In the genomic region with DNA sequence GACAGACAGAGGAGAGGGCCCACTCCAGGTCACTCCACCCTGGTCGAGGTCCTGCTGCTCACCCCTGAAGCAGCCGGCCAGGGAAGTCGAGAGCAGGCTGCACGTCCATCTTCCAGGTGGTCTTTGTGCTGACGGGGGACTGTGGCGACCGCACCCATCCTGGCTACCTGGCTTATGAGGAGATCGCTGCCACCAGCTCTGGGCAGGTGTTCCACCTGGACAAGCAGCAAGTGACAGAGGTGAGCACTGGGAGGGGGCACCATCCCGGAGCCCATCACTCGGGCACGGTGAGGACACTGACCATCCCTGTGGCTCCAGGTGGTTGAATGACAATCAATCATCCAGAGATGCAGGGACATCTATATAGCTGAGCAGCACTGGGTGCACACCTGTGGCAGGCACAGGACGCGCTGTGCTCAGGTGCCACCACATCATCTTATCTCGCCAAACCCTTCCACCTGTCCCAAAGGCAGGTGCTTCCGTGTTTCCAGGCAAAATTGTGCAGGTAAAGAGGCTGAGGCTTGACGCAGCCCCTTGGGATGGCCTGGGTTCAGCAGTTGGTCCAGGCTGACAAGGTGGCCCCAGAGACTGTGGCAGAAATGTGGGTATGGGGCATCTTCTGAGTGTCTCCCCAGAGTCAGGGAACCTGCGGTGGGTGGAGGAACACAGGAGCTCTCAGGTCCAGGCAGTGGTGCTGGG, we compare ENCODE assay signal across 22 cellular contexts. TPM values are rescaled to one million over a fixed set of nuclear protein-coding genes. Genes with fewer than 3 reads are reported as not detected.
A peak's percentile ranks its signal among the peaks of the same experiment; 100 is the strongest.
DNase-seq lines count a peak whose midpoint lies in the region; ATAC-seq and TF ChIP-seq lines count a peak whose summit lies in the region.
"Had no signal": no experiment of that assay in that cellular context is flagged by ENCODE, and none has a peak within 500 bp of the region (broad histone marks: within the 10 kb centered on the region; RNA-seq: fewer than 3 reads in every experiment).

No MANE protein-coding gene starts in this region.

- H3K36me3 Mint-ChIP-seq in activated T-helper 17 cell treated with anti-CD3 and anti-CD28 coated beads, Interleukin-2, amount 50 U/mL, for 72 hours (ENCODE audit: low read depth): no peaks in the 10 kb centered on the region
- H3K36me3 Mint-ChIP-seq: CD4-positive, CD25-positive, alpha-beta regulatory T cell had no signal

- H3K4me3 ChIP-seq in heart right ventricle: no peak overlapping the region
- H3K4me3 ChIP-seq in esophagus squamous epithelium: no peak overlapping the region
- no peak overlapping the region for H3K4me3 ChIP-seq in muscle layer of colon (ENCODE audit: low read depth in 1 of 2, low read length in 2 of 2)
- no peak overlapping the region for H3K4me3 ChIP-seq in transverse colon
- no peak overlapping the region for H3K4me3 ChIP-seq in A673 (ENCODE audit: low read depth, low read length, poor library complexity, severe bottlenecking)
- H3K4me3 ChIP-seq: HAP-1, MG63, PC-9 had no signal

- TF ChIP-seq POLR2A in esophagus squamous epithelium (IDR thresholded peaks at IDR 0.05) (no peak), transverse colon (IDR thresholded peaks at IDR 0.05) (no peak)

- in situ Hi-C loops in transverse colon (cut with MboI; ENCODE audit: low pct_ligation_motif_present in 1 of 4, low pct_unique_long_range_greater_than_20kb in 1 of 4, low sequenced_read_pairs in 3 of 4): no loop called here

- H3K9ac ChIP-seq in muscle layer of colon (ENCODE audit: low read length): no peak overlapping the region

- H3K4me1 ChIP-seq in heart right ventricle (peaks cover 5 to 77% (median 25%) of the 10 kb centered on the region in 9 donors), esophagus squamous epithelium (peaks cover 0 to 41% (median 12%) of the 10 kb centered on the region in 3 donors), muscle layer of colon (ENCODE audit: insufficient read depth, low read length) (peaks cover 73% of the 10 kb centered on the region), transverse colon (peaks cover 8 to 38% (median 15%) of the 10 kb centered on the region in 4 donors), A673 (ENCODE audit: insufficient read depth, low read length, poor library complexity, severe bottlenecking) (peaks cover 6% of the 10 kb centered on the region)
- H3K4me1 ChIP-seq: Caco-2, HAP-1 had no signal

- no peak for TF ChIP-seq CTCF in heart right ventricle (IDR thresholded peaks at IDR 0.05)
- no peak for TF ChIP-seq CTCF in esophagus squamous epithelium (IDR thresholded peaks at IDR 0.05)
- no peak for TF ChIP-seq CTCF in transverse colon (IDR thresholded peaks at IDR 0.05)
- TF ChIP-seq CTCF in A673 (conservative IDR thresholded peaks at IDR 0.05; ENCODE audit: low read depth, low read length): no peak

- intact Hi-C loops in heart right ventricle (cut with DNase I) (no loop called here), Right ventricle myocardium inferior (cut with DNase I) (no loop called here), esophagus squamous epithelium (cut with DNase I) (no loop called here), transverse colon (cut with DNase I; ENCODE audit: low total_unique reads) (no loop called here), A673 (cut with micrococcal nuclease; ENCODE audit: unreplicated experiment) (no loop called here)

- peaks cover 0 to 38% (median 18%) of the 10 kb centered on the region in 7 donors for H3K27me3 ChIP-seq in heart right ventricle
- peaks cover 0 to 67% (median 0%) of the 10 kb centered on the region in 4 donors for H3K27me3 ChIP-seq in esophagus squamous epithelium
- H3K27me3 ChIP-seq in muscle layer of colon (ENCODE audit: control insufficient read depth in 1 of 2, insufficient read depth in 2 of 2, low read length in 2 of 2): no peaks in the 10 kb centered on the region
- peaks cover 22% of the 10 kb centered on the region for H3K27me3 ChIP-seq in transverse colon
- H3K27me3 ChIP-seq in A673 (replicated peaks; ENCODE audit: insufficient read depth, low read depth, low read length, poor library complexity): peaks cover 19% of the 10 kb centered on the region

- 89 to 91% methylated on average over 17 of the region's 17 CpGs for WGBS in heart right ventricle, 2 donors
- 60 to 84% methylated on average over 1 to 10 of the region's 17 CpGs for WGBS in esophagus squamous epithelium, 2 donors
- WGBS in transverse colon (ENCODE audit: low coverage in 1 of 2), 2 donors: 81% methylated on average over 15 of the region's 17 CpGs; no CpG with 5 or more reads in 1 of the 2 donors

- no TSS peak for BruUV-seq in A673 (replicated peaks; lab: Mats Ljungman, UMichigan)

- H3K27ac Mint-ChIP-seq in activated T-helper 17 cell treated with anti-CD3 and anti-CD28 coated beads, Interleukin-2, amount 50 U/mL, for 72 hours: no peak overlapping the region
- H3K27ac Mint-ChIP-seq: B cell; CD4-positive, CD25-positive, alpha-beta regulatory T cell had no signal

- TF ChIP-seq EP300 in transverse colon (IDR thresholded peaks at IDR 0.05; ENCODE audit: low read depth): no peak

- H3K9me3 Mint-ChIP-seq in activated T-helper 17 cell treated with anti-CD3 and anti-CD28 coated beads, Interleukin-2, amount 50 U/mL, for 72 hours: no peaks in the 10 kb centered on the region
- H3K9me3 Mint-ChIP-seq: CD4-positive, CD25-positive, alpha-beta regulatory T cell had no signal

- H3K27ac ChIP-seq in heart right ventricle (peak overlapping the region in 8 of 10 donors; percentile 50 to 87 (median 76)), esophagus squamous epithelium (peak overlapping the region in 3 of 4 donors; percentile 32 to 58 (median 47)), muscle layer of colon (ENCODE audit: low read depth, low read length) (peak overlapping the region; percentile 59), transverse colon (peak overlapping the region; percentile 60 to 89 (median 78)), A673 (ENCODE audit: low read depth, low read length, poor library complexity, severe bottlenecking) (no peak overlapping the region)
- H3K27ac ChIP-seq: PC-9, RWPE1 had no signal

- H3K9me3 ChIP-seq in heart right ventricle (no peaks in the 10 kb centered on the region), esophagus squamous epithelium (no peaks in the 10 kb centered on the region), muscle layer of colon (ENCODE audit: low read length) (no peaks in the 10 kb centered on the region), transverse colon (no peaks in the 10 kb centered on the region), A673 (ENCODE audit: low read depth, low read length, poor library complexity, severe bottlenecking) (no peaks in the 10 kb centered on the region)
- H3K9me3 ChIP-seq: Caco-2, HAP-1, MG63 had no signal

- no peaks in the 10 kb centered on the region for H3K4me1 Mint-ChIP-seq in activated T-helper 17 cell treated with anti-CD3 and anti-CD28 coated beads, Interleukin-2, amount 50 U/mL, for 72 hours
- H3K4me1 Mint-ChIP-seq: B cell; CD4-positive, CD25-positive, alpha-beta regulatory T cell had no signal

- DNase-seq in heart right ventricle: no peak
- no peak for DNase-seq in Right ventricle myocardium inferior (ENCODE audit: missing footprints)
- DNase-seq in esophagus squamous epithelium (lab: John Stamatoyannopoulos, UW): no peak
- DNase-seq in transverse colon: no peak
- no peak for DNase-seq in A673 (ENCODE audit: low spot score)
- DNase-seq: 8988T; Caco-2; CD4-positive, CD25-positive, alpha-beta regulatory T cell; Kasumi-1; MG63; NCI-H1048; NCI-H1436; NCI-H1930; NCI-H226; NCI-H524 treated with DMSO at 0.1 percent for 48 hours; PC-9 had no signal

- H3K36me3 ChIP-seq in heart right ventricle (no peaks in the 10 kb centered on the region), esophagus squamous epithelium (no peaks in the 10 kb centered on the region), muscle layer of colon (ENCODE audit: insufficient read depth, low read length) (peaks cover 15% of the 10 kb centered on the region), transverse colon (no peaks in the 10 kb centered on the region), A673 (ENCODE audit: insufficient read depth, low read length, poor library complexity, severe bottlenecking) (no peaks in the 10 kb centered on the region)
- H3K36me3 ChIP-seq: HAP-1, MG63 had no signal

- H3K27me3 Mint-ChIP-seq in activated T-helper 17 cell treated with anti-CD3 and anti-CD28 coated beads, Interleukin-2, amount 50 U/mL, for 72 hours: peaks cover 35% of the 10 kb centered on the region

- no peak for ATAC-seq in heart right ventricle
- ATAC-seq in Right ventricle myocardium inferior: no peak
- no peak for ATAC-seq in activated T-helper 17 cell treated with anti-CD3 and anti-CD28 coated beads, Interleukin-2, amount 50 U/mL, for 72 hours (replicated peaks)
- ATAC-seq in GM19351 (IDR thresholded peaks at IDR 0.05; ENCODE audit: unreplicated experiment): no peak

- CTCF ChIA-PET in A673 (lab: Charles Lee): no interaction called here

- POLR2A ChIA-PET in A673 (lab: Charles Lee; ENCODE audit: low non-redundant PET): no interaction called here

- H3K4me3 Mint-ChIP-seq in activated T-helper 17 cell treated with anti-CD3 and anti-CD28 coated beads, Interleukin-2, amount 50 U/mL, for 72 hours: no peak overlapping the region
- H3K4me3 Mint-ChIP-seq: B cell; CD4-positive, CD25-positive, alpha-beta regulatory T cell had no signal

RNA-seq across cellular contexts. Expression of a gene that starts 20.7 kb away (rescaled TPM):
- total RNA-seq in heart right ventricle: 1 to 10 TPM; 2.6 to 6.1 (median 4.9) TPM
- 10 to 100 TPM in 1 of 2 donors, 1 to 10 TPM in 1; 6.2 to 10.2 TPM for polyA plus RNA-seq in heart right ventricle
- total RNA-seq in Right ventricle myocardium inferior: 5.7 TPM
- 1 to 10 TPM in 1 of 4 donors, under 1 TPM in 3; 0.53 to 4.8 (median 0.78) TPM for total RNA-seq in esophagus squamous epithelium
- total RNA-seq in transverse colon: 10 to 100 TPM in 3 of 4 donors, 1 to 10 TPM in 1; 7.8 to 40.0 (median 15.2) TPM
- total RNA-seq in activated T-helper 17 cell treated with anti-CD3 and anti-CD28 coated beads, Interleukin-2, amount 50 U/mL, for 72 hours: not detected
- total RNA-seq in A673 (2021): 0.22 and 0.28 TPM in 2 replicates
- total RNA-seq: B cell; CD4-positive, CD25-positive, alpha-beta regulatory T cell had no signal
- polyA plus RNA-seq: CD4-positive, CD25-positive, alpha-beta regulatory T cell had no signal
